In genomic region chr1:116769050-116769449, GRCh38 we compare ENCODE assay signal across 12 cellular contexts. TPM values are rescaled to one million over a fixed set of nuclear protein-coding genes. Genes with fewer than 3 reads are reported as not detected.
DNase-seq lines count a peak whose midpoint lies in the region; ATAC-seq, FAIRE-seq and TF ChIP-seq lines count a peak whose summit lies in the region.
"Had no signal": no experiment of that assay in that cellular context is flagged by ENCODE, and none has a peak within 500 bp of the region (broad histone marks: within the 10 kb centered on the region; RNA-seq: fewer than 3 reads in every experiment).

No MANE protein-coding gene starts in this region.

- DNase-seq in GM12865 (ENCODE audit: low read depth) (peak; percentile 84), GM23338 (ENCODE audit: low spot score) (no peak), OCI-LY7 (ENCODE audit: low spot score) (peak; percentile 33), mesendoderm (no peak), mucosa of descending colon (no peak), neuronal stem cell (ENCODE audit: low spot score) (no peak), DMS114 treated with DMSO at 0.1 percent for 48 hours (lab: John Stamatoyannopoulos, UW; ENCODE audit: unreplicated experiment) (no peak), urothelium cell line (ENCODE audit: low spot score) (no peak)
- DNase-seq: NCI-H526 had no signal

- H3K9me3 ChIP-seq in OCI-LY7 (ENCODE audit: low read length): peaks cover 17% of the 10 kb centered on the region; the same call in 1 of the 2 replicates
- H3K9me3 ChIP-seq in mucosa of descending colon: no peaks in the 10 kb centered on the region
- no peaks in the 10 kb centered on the region for H3K9me3 ChIP-seq in neuronal stem cell (replicated peaks in 1 of 2; ENCODE audit: control insufficient read depth in 2 of 2, insufficient read depth in 1 of 2, low read depth in 1 of 2, low read length in 2 of 2)

- H2BK5ac ChIP-seq in mesendoderm (ENCODE audit: low read length): no peak overlapping the region
- H2BK5ac ChIP-seq in neuronal stem cell (ENCODE audit: low read length): no peak overlapping the region

- intact Hi-C loops in OCI-LY7 (cut with micrococcal nuclease; ENCODE audit: unreplicated experiment) (loop anchor here (5.0 kb wide), 1 partner anchor 48 kb away; no protein-coding TSS in a partner anchor), mucosa of descending colon (cut with DNase I, micrococcal nuclease) (no loop called here)

- TF ChIP-seq CTCF in GM12865 (IDR thresholded peaks at IDR 0.05; ENCODE audit: insufficient read depth, low read depth, low read length, missing control alignments) (no peak), GM23338 (conservative IDR thresholded peaks at IDR 0.05; ENCODE audit: low read depth in 2 of 2) (no peak), OCI-LY7 (conservative IDR thresholded peaks at IDR 0.05; ENCODE audit: low read length) (no peak), mucosa of descending colon (IDR thresholded peaks at IDR 0.05) (no peak)

- BruUV-seq in OCI-LY7 (replicated peaks; lab: Mats Ljungman, UMichigan): no TSS peak

- H3K9me3 Mint-ChIP-seq in GM23338: peaks cover 2% of the 10 kb centered on the region

- H4K8ac ChIP-seq in mesendoderm (ENCODE audit: low read depth, low read length) (no peak overlapping the region), neuronal stem cell (ENCODE audit: low read depth, low read length) (no peak overlapping the region)

- H4K20me1 ChIP-seq in GM23338 (replicated peaks; ENCODE audit: insufficient read depth) (no peaks in the 10 kb centered on the region), OCI-LY7 (ENCODE audit: insufficient read depth, low read length) (no peaks in the 10 kb centered on the region)

- H2BK15ac ChIP-seq in mesendoderm (replicated peaks; ENCODE audit: low read depth): no peak overlapping the region
- no peak overlapping the region for H2BK15ac ChIP-seq in neuronal stem cell (ENCODE audit: low read length)

- no peaks in the 10 kb centered on the region for H3K79me1 ChIP-seq in mesendoderm (ENCODE audit: low read length)
- H3K79me1 ChIP-seq in neuronal stem cell (ENCODE audit: low read depth, low read length): no peaks in the 10 kb centered on the region

- CTCF ChIA-PET in OCI-LY7 (lab: Charles Lee; ENCODE audit: unreplicated experiment): no interaction called here

- H3K9me2 ChIP-seq in GM23338 (ENCODE audit: insufficient read depth): 0 out of 2 replicates have a peak, but pooled peaks cover 4% of the 10 kb centered on the region
- no peaks in the 10 kb centered on the region for H3K9me2 ChIP-seq in OCI-LY7 (ENCODE audit: insufficient read depth, low read length)

- H3K4me1 ChIP-seq in GM23338 (ENCODE audit: insufficient read depth) (no peaks in the 10 kb centered on the region), OCI-LY7 (ENCODE audit: insufficient read depth, low read length, poor library complexity, severe bottlenecking) (peaks cover 49% of the 10 kb centered on the region), mesendoderm (ENCODE audit: control insufficient read depth, low read depth, low read length) (no peaks in the 10 kb centered on the region), mucosa of descending colon (ENCODE audit: low read depth) (no peaks in the 10 kb centered on the region), neuronal stem cell (ENCODE audit: control insufficient read depth in 2 of 2, insufficient read depth in 1 of 2, low read depth in 1 of 2, low read length in 2 of 2) (no peaks in the 10 kb centered on the region)
- H3K4me1 ChIP-seq: esophagus muscularis mucosa had no signal

- no peaks in the 10 kb centered on the region for H3K27me3 ChIP-seq in GM23338 (ENCODE audit: insufficient read depth)
- no peaks in the 10 kb centered on the region for H3K27me3 ChIP-seq in mesendoderm (ENCODE audit: insufficient read depth, low read length, poor library complexity)
- no peaks in the 10 kb centered on the region for H3K27me3 ChIP-seq in neuronal stem cell (ENCODE audit: control insufficient read depth in 3 of 3, insufficient read depth in 3 of 3, low read depth in 1 of 3, low read length in 3 of 3)
- H3K27me3 ChIP-seq: esophagus muscularis mucosa had no signal

- H3K27ac Mint-ChIP-seq in GM23338: no peak overlapping the region

- H3K4ac ChIP-seq in mesendoderm (ENCODE audit: low read depth, low read length) (no peak overlapping the region), neuronal stem cell (ENCODE audit: low read length) (no peak overlapping the region)

- H3K27me3 Mint-ChIP-seq in GM23338 (ENCODE audit: insufficient read depth, low read depth, poor library complexity): peaks cover 11% of the 10 kb centered on the region

- no peak overlapping the region for H2BK12ac ChIP-seq in neuronal stem cell (ENCODE audit: low read length)

- no peak overlapping the region for H2BK120ac ChIP-seq in mesendoderm (ENCODE audit: low read depth, low read length)
- no peak overlapping the region for H2BK120ac ChIP-seq in neuronal stem cell (ENCODE audit: low read depth, low read length)

- FAIRE-seq in urothelium cell line (lab: Jason Lieb, UNC): no peak
- FAIRE-seq: bronchial epithelial cell had no signal

- H3K4me3 ChIP-seq in GM12865 (ENCODE audit: low read depth, low read length) (peak overlapping the region; percentile 14; the same call in 1 of the 2 replicates), GM23338 (no peak overlapping the region), OCI-LY7 (ENCODE audit: low read depth, low read length, poor library complexity, severe bottlenecking) (peak overlapping the region; percentile 32), mesendoderm (ENCODE audit: low read length) (no peak overlapping the region), mucosa of descending colon (no peak overlapping the region), neuronal stem cell (ENCODE audit: low read length in 2 of 2) (no peak overlapping the region)
- H3K4me3 ChIP-seq: esophagus muscularis mucosa had no signal

- no peak overlapping the region for H3K4me2 ChIP-seq in GM23338
- peak overlapping the region; percentile 57 for H3K4me2 ChIP-seq in OCI-LY7 (ENCODE audit: low read length)
- H3K4me2 ChIP-seq in mesendoderm (ENCODE audit: low read length): no peak overlapping the region
- H3K4me2 ChIP-seq in neuronal stem cell (ENCODE audit: insufficient read depth, low read length, poor library complexity, severe bottlenecking): no peak overlapping the region

- ATAC-seq in GM23338 (no peak), mucosa of descending colon (no peak)
- ATAC-seq: SK-N-SH treated with all-trans-retinoic acid at 6 μM for 48 hours had no signal

- H3K4me3 Mint-ChIP-seq in GM23338: no peak overlapping the region

- peak overlapping the region; percentile 4 for H3K23ac ChIP-seq in mesendoderm (ENCODE audit: low read length)
- H3K23ac ChIP-seq in neuronal stem cell (ENCODE audit: low read depth, low read length, poor library complexity): no peak overlapping the region

- H4K91ac ChIP-seq in neuronal stem cell (ENCODE audit: low read depth, low read length, poor library complexity): no peak overlapping the region

- H3K9ac ChIP-seq in mesendoderm (ENCODE audit: low read length): no peak overlapping the region
- H3K9ac ChIP-seq in neuronal stem cell (ENCODE audit: low read depth, low read length, poor library complexity): no peak overlapping the region

- H3K4me1 Mint-ChIP-seq in GM23338: no peaks in the 10 kb centered on the region

- no peak overlapping the region for H3K14ac ChIP-seq in neuronal stem cell (ENCODE audit: low read length)

- no peaks in the 10 kb centered on the region; the same call in 2 of the 3 replicates for H3K36me3 Mint-ChIP-seq in GM23338 (ENCODE audit: low read depth)

- H3K36me3 ChIP-seq in GM23338 (ENCODE audit: insufficient read depth) (no peaks in the 10 kb centered on the region), OCI-LY7 (ENCODE audit: insufficient read depth, low read length) (no peaks in the 10 kb centered on the region), mesendoderm (ENCODE audit: control insufficient read depth, insufficient read depth, low read length) (no peaks in the 10 kb centered on the region), mucosa of descending colon (ENCODE audit: low read depth) (no peaks in the 10 kb centered on the region), neuronal stem cell (replicated peaks in 1 of 2; ENCODE audit: control insufficient read depth in 2 of 2, insufficient read depth in 2 of 2, low read length in 2 of 2) (no peaks in the 10 kb centered on the region)
- H3K36me3 ChIP-seq: esophagus muscularis mucosa had no signal

- H3F3A ChIP-seq in GM23338 (replicated peaks; ENCODE audit: low read depth): no peaks in the 10 kb centered on the region

- H3K56ac ChIP-seq in mesendoderm (ENCODE audit: low read length): no peak overlapping the region

- H2AFZ ChIP-seq in GM23338: peak overlapping the region; percentile 10; the same call in 1 of the 2 replicates
- peak overlapping the region; percentile 67; the same call in 1 of the 2 replicates for H2AFZ ChIP-seq in OCI-LY7 (ENCODE audit: low read length)
- H2AFZ ChIP-seq in neuronal stem cell (ENCODE audit: low read length): no peak overlapping the region

- WGBS in mesendoderm (ENCODE audit: extremely low coverage, insufficient coverage, low lambda C conversion rate): no CpG with 5 or more reads among the region's 7 CpGs
- no CpG with 5 or more reads among the region's 7 CpGs for WGBS in neuronal stem cell (ENCODE audit: extremely low coverage in 2 of 2, insufficient read length in 2 of 2, insufficient replicate concordance in 1 of 2), 2 donors

- H3K79me2 ChIP-seq in GM23338 (replicated peaks; ENCODE audit: insufficient read depth): no peaks in the 10 kb centered on the region
- H3K79me2 ChIP-seq in OCI-LY7 (ENCODE audit: insufficient read depth, low read depth, low read length): no peaks in the 10 kb centered on the region
- no peaks in the 10 kb centered on the region for H3K79me2 ChIP-seq in mesendoderm (ENCODE audit: control insufficient read depth, insufficient read depth, low read length)

- no peak overlapping the region for H3K18ac ChIP-seq in mesendoderm (ENCODE audit: low read length)
- H3K18ac ChIP-seq in neuronal stem cell (ENCODE audit: low read length): no peak overlapping the region

- POLR2A ChIA-PET in OCI-LY7 (lab: Charles Lee): interaction anchor here (0.6 to 1.1 kb wide), 4 partner anchors 13 to 26 kb away, joined by 3 read pairs; no protein-coding TSS in a partner anchor

- H2AK5ac ChIP-seq in mesendoderm (ENCODE audit: low read length) (no peak overlapping the region), neuronal stem cell (ENCODE audit: low read depth, low read length) (no peak overlapping the region)

- no peak overlapping the region for H4K5ac ChIP-seq in mesendoderm (ENCODE audit: low read length)

- no peak overlapping the region for H3K27ac ChIP-seq in GM23338 (ENCODE audit: low read depth)
- H3K27ac ChIP-seq in OCI-LY7 (ENCODE audit: low read depth, low read length, poor library complexity, severe bottlenecking): peak overlapping the region; percentile 95
- no peak overlapping the region for H3K27ac ChIP-seq in mesendoderm (ENCODE audit: low read depth, low read length)
- H3K27ac ChIP-seq in neuronal stem cell (replicated peaks; ENCODE audit: low read length): no peak overlapping the region
- H3K27ac ChIP-seq: esophagus muscularis mucosa had no signal

RNA-seq across cellular contexts. Expression of gene CD2, which starts 14.8 kb away (rescaled TPM):
- total RNA-seq in GM23338 (2014; rRNA removed; shearing (Covaris generic)): not detected in 2 replicates
- not detected in 2 replicates for polyA plus RNA-seq in GM23338 (2016; fragmentation: Nextera tagmentation; extraction: Ambion mirVana)
- total RNA-seq in OCI-LY7 (2014; rRNA removed; shearing (Covaris generic)): not detected in 2 replicates
- total RNA-seq in OCI-LY7 (2022) (not detected in 2 replicates), mucosa of descending colon (1 to 10 TPM; 4.1 to 7.7 (median 5.4) TPM)
- polyA plus RNA-seq in mesendoderm (2013, experiment 1 of 2): not detected
- polyA plus RNA-seq in mesendoderm (2013, experiment 2 of 2): not detected
- not detected for polyA plus RNA-seq in neuronal stem cell (2013, experiment 1 of 2)
- polyA plus RNA-seq in neuronal stem cell (2013, experiment 2 of 2): not detected
- total RNA-seq: bronchial epithelial cell had no signal

Comparison
In these comparisons a context has a peak if more than half of its experiments do, and no peak if none do; other contexts are left out.
1. DNase-seq: peak in GM12865 (single experiment) and OCI-LY7 (single experiment); none in GM23338 (single experiment), mesendoderm (single experiment), mucosa of descending colon (0 of 3), neuronal stem cell (single experiment), DMS114 treated with DMSO at 0.1 percent for 48 hours (single experiment) and urothelium cell line (single experiment).
2. H3K4me3 ChIP-seq: peak in GM12865 (single experiment) and OCI-LY7 (single experiment); none in GM23338 (single experiment), mesendoderm (single experiment), mucosa of descending colon (single experiment) and neuronal stem cell (0 of 2).